Comparison of ENCODE assay signal across 1 cellular context in the genomic region with DNA sequence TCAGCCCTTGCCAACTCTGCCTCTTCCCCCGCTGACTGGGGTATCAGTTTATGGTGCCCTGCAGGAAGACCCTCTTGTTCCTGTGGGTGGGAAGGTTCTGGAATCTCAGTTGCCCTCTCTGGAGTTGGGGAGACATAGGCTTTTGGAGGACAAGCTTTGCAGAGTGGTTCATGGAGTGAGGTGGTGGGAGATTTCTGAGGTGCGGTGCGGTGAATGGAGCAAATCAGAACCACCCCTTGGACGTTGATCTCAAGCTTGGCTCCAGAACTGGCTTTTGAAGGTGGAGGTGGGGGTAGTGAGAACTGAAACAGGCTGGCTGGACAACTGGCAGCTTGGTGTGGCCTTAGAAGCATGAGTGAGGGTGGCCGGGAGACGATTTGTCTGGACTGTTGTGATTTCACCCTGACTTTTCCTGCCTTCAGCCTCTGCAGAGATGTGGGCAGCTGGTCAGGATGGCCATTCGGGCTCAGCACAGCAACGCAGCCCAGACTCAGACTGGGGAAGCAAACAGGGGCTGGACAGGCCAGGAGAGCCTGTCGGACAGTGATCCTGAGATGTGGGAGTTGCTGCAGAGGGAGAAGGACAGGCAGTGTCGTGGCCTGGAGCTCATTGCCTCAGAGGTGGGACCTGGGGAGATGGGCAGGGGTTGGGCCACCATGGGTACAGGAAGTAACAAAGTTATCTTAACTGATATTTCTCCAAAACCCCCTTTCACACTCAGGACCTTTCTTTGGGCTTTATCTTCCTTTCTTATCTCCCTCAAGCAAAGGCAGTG.
TF ChIP-seq lines count a peak whose summit lies in the region.

No MANE protein-coding gene starts in this region.

TF ChIP-seq in SK-N-SH treated with all-trans-retinoic acid at 6 μM for 48 hours, 23 proteins besides CTCF, POLR2A, EP300 and RAD21 (continued from another document):
- TF ChIP-seq TSHZ2 (CRISPR knock-in tag; IDR thresholded peaks at IDR 0.05) (no peak), ZFP3 (CRISPR knock-in tag; IDR thresholded peaks at IDR 0.05) (no peak), RARB (CRISPR knock-in tag; IDR thresholded peaks at IDR 0.05) (no peak), ZFP30 (CRISPR knock-in tag; IDR thresholded peaks at IDR 0.05) (no peak), PATZ1 (CRISPR knock-in tag; IDR thresholded peaks at IDR 0.05; ENCODE audit: borderline replicate concordance) (no peak)
